In genomic region chr12:32110417-32110816, GRCh38 we compare ENCODE assay signal across 1 cellular context.
TF ChIP-seq lines count a peak whose summit lies in the region.

No MANE protein-coding gene starts in this region.

TF ChIP-seq in K562, 482 proteins besides CTCF, POLR2A, EP300 and RAD21 (continued from another document):
- TF ChIP-seq PKNOX1 (IDR thresholded peaks at IDR 0.05) = peak; percentile 47
- no peak for TF ChIP-seq SMAD4 (CRISPR knock-in tag; conservative IDR thresholded peaks at IDR 0.05)
- no peak for TF ChIP-seq SNIP1 (IDR thresholded peaks at IDR 0.05; ENCODE audit: low read depth)
- no peak for TF ChIP-seq BHLHE40 (IDR thresholded peaks at IDR 0.05; ENCODE audit: low read length)
